In genomic region chr17:3295632-3296031, GRCh38 we compare ENCODE assay signal across 33 cellular contexts. TPM values are rescaled to one million over a fixed set of nuclear protein-coding genes. Genes with fewer than 3 reads are reported as not detected.
"Had no signal": no experiment of that assay in that cellular context is flagged by ENCODE, and none has a peak within 500 bp of the region (broad histone marks: within the 10 kb centered on the region; RNA-seq: fewer than 3 reads in every experiment).

No MANE protein-coding gene starts in this region.

- H3K4me1 ChIP-seq: adrenal gland, ascending aorta, body of pancreas, breast epithelium had no signal

- FAIRE-seq: astrocyte, bronchial epithelial cell had no signal

- H3K27ac ChIP-seq: adrenal gland, ascending aorta, body of pancreas, brain microvascular endothelial cell, breast epithelium, cardiac muscle cell had no signal

- H3K4me3 ChIP-seq: adrenal gland, ascending aorta, body of pancreas, breast epithelium, cardiac muscle cell had no signal

- DNase-seq: activated effector memory CD4-positive, alpha-beta T cell treated with anti-CD3 and anti-CD28 coated beads, Interleukin-2, amount 50 U/mL, for 16 hours; activated effector memory CD4-positive, alpha-beta T cell treated with Interleukin-2 at 50 U/mL for 16 hours; activated gamma-delta T cell; activated gamma-delta T cell treated with Interleukin-2 at 50 U/mL for 16 hours; activated naive CD4-positive, alpha-beta T cell; activated naive CD4-positive, alpha-beta T cell treated with anti-CD3 and anti-CD28 coated beads for 36 hours; activated naive CD4-positive, alpha-beta T cell treated with anti-CD3 and anti-CD28 coated beads, Interleukin-2, amount 10 ng/mL, durations not matched to agents 7 days and 5 days; activated naive CD4-positive, alpha-beta T cell treated with anti-CD3 and anti-CD28 coated beads, Interleukin-2, amount 50 U/mL, for 16 hours; activated naive CD4-positive, alpha-beta T cell treated with Interleukin-2 at 50 U/mL for 16 hours; activated naive CD8-positive, alpha-beta T cell treated with anti-CD3 and anti-CD28 coated beads for 36 hours; activated naive CD8-positive, alpha-beta T cell treated with anti-CD3 and anti-CD28 coated beads, Interleukin-2, amount 10 ng/mL, durations not matched to agents 7 days and 5 days; activated naive CD8-positive, alpha-beta T cell treated with anti-CD3 and anti-CD28 coated beads, Interleukin-2, amount 50 U/mL, for 24 hours; activated T-cell treated with anti-CD3 and anti-CD28 coated beads, Interleukin-2, amount 50 U/mL, for 24 hours; activated T-cell treated with anti-CD3 and anti-CD28 coated beads, Interleukin-2, amount 50 U/mL, for 4 hours; activated T-cell treated with anti-CD3 and anti-CD28 coated beads, Interleukin-2, amount 50 U/mL, for 48 hours; activated T-cell treated with anti-CD3 and anti-CD28 coated beads, Interleukin-2, amount 50 U/mL, for 72 hours; adrenal gland; amniotic stem cell; amygdala; anterior cingulate cortex; aorta; body of pancreas; brain microvascular endothelial cell; caudate nucleus; central memory CD4-positive, alpha-beta T cell; cerebellar nuclear complex had no signal

- ATAC-seq: activated naive CD4-positive, alpha-beta T cell treated with anti-CD3 and anti-CD28 coated beads, Interleukin-2, amount 50 U/mL, for 72 hours; activated naive CD8-positive, alpha-beta T cell treated with anti-CD3 and anti-CD28 coated beads, Interleukin-2, amount 50 U/mL, for 24 hours; activated T-cell treated with anti-CD3 and anti-CD28 coated beads, Interleukin-2, amount 50 U/mL, for 4 hours; activated T-cell treated with anti-CD3 and anti-CD28 coated beads, Interleukin-2, amount 50 U/mL, for 72 hours; activated T-helper 17 cell treated with anti-CD3 and anti-CD28 coated beads, Interleukin-2, amount 50 U/mL, for 72 hours; body of pancreas had no signal

- H3K9me3 ChIP-seq: adrenal gland, ascending aorta, body of pancreas, breast epithelium had no signal

RNA-seq across cellular contexts. Expression of gene OR3A1, which starts 2.5 kb away (rescaled TPM):
- polyA plus RNA-seq: adrenal gland, aorta, cardiac muscle cell had no signal
